ENCODE assay signal across 15 cellular contexts in the genomic region with DNA sequence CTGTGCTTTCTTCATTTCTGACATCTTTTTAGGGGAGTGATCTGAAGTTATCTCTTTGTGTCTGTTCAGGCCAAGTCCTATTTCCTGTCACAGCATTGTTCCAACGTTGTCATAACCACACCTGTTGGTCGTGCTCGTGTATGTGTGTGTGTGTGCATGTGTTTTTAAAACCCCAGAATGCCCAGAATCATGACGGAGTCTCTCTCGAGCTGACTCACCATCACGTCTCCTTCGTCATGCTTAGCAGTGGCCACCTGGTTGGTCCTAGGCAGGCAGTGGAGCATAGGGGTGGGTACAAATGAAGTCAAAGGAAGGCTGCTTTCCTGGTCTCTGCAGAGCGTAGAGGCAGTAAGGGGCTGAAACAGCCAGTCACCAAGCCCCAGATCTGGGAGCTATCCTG.
A peak's percentile ranks its signal among the peaks of the same experiment; 100 is the strongest.
DNase-seq lines count a peak whose midpoint lies in the region; ATAC-seq, FAIRE-seq and TF ChIP-seq lines count a peak whose summit lies in the region.
"Had no signal": no experiment of that assay in that cellular context is flagged by ENCODE, and none has a peak within 500 bp of the region (broad histone marks: within the 10 kb centered on the region; RNA-seq: fewer than 3 reads in every experiment).

No MANE protein-coding gene starts in this region.

- no peak overlapping the region for H3K4me3 Mint-ChIP-seq in activated CD4-positive, alpha-beta memory T cell treated with anti-CD3 and anti-CD28 coated beads for 36 hours
- H3K4me3 Mint-ChIP-seq in activated CD4-positive, alpha-beta memory T cell treated with anti-CD3 and anti-CD28 coated beads, Interleukin-2, amount 10 ng/mL, durations not matched to agents 7 days and 5 days, result no peak overlapping the region
- H3K4me3 Mint-ChIP-seq: activated B cell treated with CpG ODN at 0.5 μM for 24 hours; activated naive CD8-positive, alpha-beta T cell treated with anti-CD3 and anti-CD28 coated beads, Interleukin-2, amount 10 ng/mL, durations not matched to agents 7 days and 5 days; CD4-positive, CD25-positive, alpha-beta regulatory T cell; H9; naive thymus-derived CD8-positive, alpha-beta T cell had no signal

- no peaks in the 10 kb centered on the region for H3K9me3 Mint-ChIP-seq in activated CD4-positive, alpha-beta memory T cell treated with anti-CD3 and anti-CD28 coated beads for 36 hours
- no peaks in the 10 kb centered on the region for H3K9me3 Mint-ChIP-seq in activated CD4-positive, alpha-beta memory T cell treated with anti-CD3 and anti-CD28 coated beads, Interleukin-2, amount 10 ng/mL, durations not matched to agents 7 days and 5 days
- H3K9me3 Mint-ChIP-seq: activated B cell treated with CpG ODN at 0.5 μM for 24 hours; activated naive CD8-positive, alpha-beta T cell treated with anti-CD3 and anti-CD28 coated beads, Interleukin-2, amount 10 ng/mL, durations not matched to agents 7 days and 5 days; H9; naive thymus-derived CD8-positive, alpha-beta T cell had no signal

- 22% methylated on average over 8 of the region's 8 CpGs for WGBS in GM12878 (ENCODE audit: insufficient coverage, insufficient replicate concordance, low lambda C conversion rate, missing lambda C conversion rate)

- no peaks in the 10 kb centered on the region for H3K36me3 Mint-ChIP-seq in activated CD4-positive, alpha-beta memory T cell treated with anti-CD3 and anti-CD28 coated beads for 36 hours
- no peaks in the 10 kb centered on the region for H3K36me3 Mint-ChIP-seq in activated CD4-positive, alpha-beta memory T cell treated with anti-CD3 and anti-CD28 coated beads, Interleukin-2, amount 10 ng/mL, durations not matched to agents 7 days and 5 days (ENCODE audit: low read depth)
- H3K36me3 Mint-ChIP-seq: activated naive CD8-positive, alpha-beta T cell treated with anti-CD3 and anti-CD28 coated beads, Interleukin-2, amount 10 ng/mL, durations not matched to agents 7 days and 5 days; CD4-positive, CD25-positive, alpha-beta regulatory T cell; naive thymus-derived CD8-positive, alpha-beta T cell had no signal

- H3K36me3 ChIP-seq in GM12878 (ENCODE audit: control insufficient read depth in 2 of 2, insufficient read depth in 2 of 2, low read length in 1 of 2), result no peaks in the 10 kb centered on the region
- H3K36me3 ChIP-seq: left ventricle myocardium inferior had no signal

- TF ChIP-seq CTCF in GM12878 (IDR thresholded peaks at IDR 0.05 in 2 of 3, conservative IDR thresholded peaks at IDR 0.05 in 1 of 3; ENCODE audit: control insufficient read depth in 2 of 3, extremely low read depth in 1 of 3, insufficient read depth in 1 of 3, low read depth in 3 of 3, low read length in 3 of 3), result no peak
- TF ChIP-seq CTCF in fibroblast of pulmonary artery (IDR thresholded peaks at IDR 0.05; ENCODE audit: low read length, missing control alignments), result no peak

- POLR2A ChIA-PET in activated CD4-positive, alpha-beta memory T cell treated with anti-CD3 and anti-CD28 coated beads for 36 hours (lab: Charles Lee), result no interaction called here
- POLR2A ChIA-PET in activated CD4-positive, alpha-beta memory T cell treated with anti-CD3 and anti-CD28 coated beads, Interleukin-2, amount 10 ng/mL, durations not matched to agents 7 days and 5 days (lab: Charles Lee), result no interaction called here
- POLR2A ChIA-PET in GM12878 (lab: Charles Lee), result no interaction called here

- peaks cover 24% of the 10 kb centered on the region for H3K27me3 Mint-ChIP-seq in activated CD4-positive, alpha-beta memory T cell treated with anti-CD3 and anti-CD28 coated beads for 36 hours
- peaks cover 20% of the 10 kb centered on the region for H3K27me3 Mint-ChIP-seq in activated CD4-positive, alpha-beta memory T cell treated with anti-CD3 and anti-CD28 coated beads, Interleukin-2, amount 10 ng/mL, durations not matched to agents 7 days and 5 days

- peaks cover 3% of the 10 kb centered on the region for H3K4me1 Mint-ChIP-seq in activated CD4-positive, alpha-beta memory T cell treated with anti-CD3 and anti-CD28 coated beads for 36 hours (ENCODE audit: low read depth)
- H3K4me1 Mint-ChIP-seq in activated CD4-positive, alpha-beta memory T cell treated with anti-CD3 and anti-CD28 coated beads, Interleukin-2, amount 10 ng/mL, durations not matched to agents 7 days and 5 days, result peaks cover 5% of the 10 kb centered on the region
- H3K4me1 Mint-ChIP-seq: activated B cell treated with CpG ODN at 0.5 μM for 24 hours; activated naive CD8-positive, alpha-beta T cell treated with anti-CD3 and anti-CD28 coated beads, Interleukin-2, amount 10 ng/mL, durations not matched to agents 7 days and 5 days; naive thymus-derived CD8-positive, alpha-beta T cell had no signal

- ATAC-seq in GM12878 (peak; percentile 53), HG03439 (IDR thresholded peaks at IDR 0.05; ENCODE audit: unreplicated experiment) (no peak)
- ATAC-seq: naive thymus-derived CD8-positive, alpha-beta T cell had no signal

- TF ChIP-seq RAD21 in GM12878 (IDR thresholded peaks at IDR 0.05; ENCODE audit: insufficient read depth, low read depth, low read length), result no peak

- peaks cover 0 to 5% of the 10 kb centered on the region in 2 experiments; a peak in 2 of 4 replicates for H3K27me3 ChIP-seq in GM12878 (replicated peaks in 1 of 2; ENCODE audit: control insufficient read depth in 2 of 2, insufficient read depth in 2 of 2, low read length in 1 of 2)

- no peaks in the 10 kb centered on the region for H3K9me3 ChIP-seq in GM12878 (replicated peaks; ENCODE audit: control insufficient read depth, insufficient read depth, low read length)
- H3K9me3 ChIP-seq: left ventricle myocardium inferior had no signal

- RAD21 ChIA-PET in GM12878 (lab: Charles Lee; ENCODE audit: unreplicated experiment), result interaction anchor here (1.0 to 4.5 kb wide), 3 partner anchors 208 to 404 kb away, joined by 3 to 59 read pairs (median 3); no protein-coding TSS in a partner anchor

- no peaks in the 10 kb centered on the region for H3K79me2 ChIP-seq in GM12878 (ENCODE audit: control insufficient read depth, insufficient read depth, low read length)

- H4K20me1 ChIP-seq in GM12878 (ENCODE audit: control insufficient read depth, insufficient read depth), result no peaks in the 10 kb centered on the region

- in situ Hi-C loops in GM12878 (cut with MboI), result loop anchor here (10.0 kb wide), 1 partner anchor 207 kb away; the partner anchor contains the start of gene CEMIP

- no TSS peak for BruUV-seq in GM12878 (replicated peaks; lab: Mats Ljungman, UMichigan)

- no peak overlapping the region for H2AFZ ChIP-seq in GM12878 (ENCODE audit: control insufficient read depth, low read depth, low read length)

- intact Hi-C loops in activated CD4-positive, alpha-beta memory T cell treated with anti-CD3 and anti-CD28 coated beads for 36 hours (cut with micrococcal nuclease), result loop anchor here (5.0 kb wide), 1 partner anchor 111 kb away; no protein-coding TSS in a partner anchor
- intact Hi-C loops in GM12878 (cut with micrococcal nuclease; ENCODE audit: unreplicated experiment), result loop anchor here (5.0 kb wide), 1 partner anchor 111 kb away; no protein-coding TSS in a partner anchor

- no peak overlapping the region for H3K27ac Mint-ChIP-seq in activated CD4-positive, alpha-beta memory T cell treated with anti-CD3 and anti-CD28 coated beads for 36 hours
- H3K27ac Mint-ChIP-seq in activated CD4-positive, alpha-beta memory T cell treated with anti-CD3 and anti-CD28 coated beads, Interleukin-2, amount 10 ng/mL, durations not matched to agents 7 days and 5 days, result no peak overlapping the region
- H3K27ac Mint-ChIP-seq: activated B cell treated with CpG ODN at 0.5 μM for 24 hours; activated naive CD8-positive, alpha-beta T cell treated with anti-CD3 and anti-CD28 coated beads, Interleukin-2, amount 10 ng/mL, durations not matched to agents 7 days and 5 days; CD4-positive, CD25-positive, alpha-beta regulatory T cell had no signal

- no peak overlapping the region for H3K9ac ChIP-seq in GM12878 (ENCODE audit: control insufficient read depth, insufficient read depth, low read length)

- no peak overlapping the region for H3K4me2 ChIP-seq in GM12878 (ENCODE audit: control insufficient read depth, insufficient read depth)

- H3K27ac ChIP-seq in GM12878 (ENCODE audit: control insufficient read depth, insufficient read depth), result no peak overlapping the region
- H3K27ac ChIP-seq: left ventricle myocardium inferior had no signal

- TF ChIP-seq EP300 in GM12878 (IDR thresholded peaks at IDR 0.05; ENCODE audit: borderline replicate concordance in 1 of 2, control insufficient read depth in 1 of 2, low read depth in 2 of 2, low read length in 2 of 2), result no peak

- DNase-seq in activated CD4-positive, alpha-beta memory T cell treated with anti-CD3 and anti-CD28 coated beads for 36 hours, result peak; percentile 27
- DNase-seq in activated CD4-positive, alpha-beta memory T cell treated with anti-CD3 and anti-CD28 coated beads, Interleukin-2, amount 10 ng/mL, durations not matched to agents 7 days and 5 days, result no peak
- DNase-seq in GM12878 (ENCODE audit: low read depth, low spot score), result no peak
- peak; percentile 42 for DNase-seq in fibroblast of pulmonary artery (ENCODE audit: low read depth)
- DNase-seq in superior temporal gyrus (ENCODE audit: extremely low spot score), result peak; percentile 10
- no peak for DNase-seq in HUDEP-2 (lab: John Stamatoyannopoulos, UW; ENCODE audit: unreplicated experiment in 76 of 76)
- no peak for DNase-seq in cerebellar cortex (ENCODE audit: low spot score)
- DNase-seq: activated B cell treated with CpG ODN at 0.5 μM for 24 hours; activated naive CD8-positive, alpha-beta T cell treated with anti-CD3 and anti-CD28 coated beads, Interleukin-2, amount 10 ng/mL, durations not matched to agents 7 days and 5 days; left ventricle myocardium inferior; NCI-H187 had no signal

- SMC1A ChIA-PET in GM12878 (lab: Charles Lee; ENCODE audit: uncharacterized antibody, unreplicated experiment), result interaction anchor here (0.6 to 3.8 kb wide), 4 partner anchors 32 to 402 kb away, joined by 4 to 40 read pairs (median 4); no protein-coding TSS in a partner anchor

- no peak overlapping the region for H3K4me3 ChIP-seq in GM12878
- no peak overlapping the region for H3K4me3 ChIP-seq in fibroblast of pulmonary artery (replicated peaks; ENCODE audit: low read depth, low read length)
- H3K4me3 ChIP-seq: left ventricle myocardium inferior had no signal

- H3K4me1 ChIP-seq in GM12878 (ENCODE audit: control insufficient read depth, insufficient read depth, low read length), result no peaks in the 10 kb centered on the region

- CTCF ChIA-PET in activated CD4-positive, alpha-beta memory T cell treated with anti-CD3 and anti-CD28 coated beads for 36 hours (lab: Charles Lee), result interaction anchor here (1.0 to 4.7 kb wide), 10 partner anchors 30 to 698 kb away, joined by 3 to 68 read pairs (median 7); partner anchors contain the start of gene CEMIP
- CTCF ChIA-PET in activated CD4-positive, alpha-beta memory T cell treated with anti-CD3 and anti-CD28 coated beads, Interleukin-2, amount 10 ng/mL, durations not matched to agents 7 days and 5 days (lab: Charles Lee), result interaction anchor here (1.2 to 3.2 kb wide), 3 partner anchors 208 to 218 kb away, joined by 3 to 20 read pairs (median 11); partner anchors contain the start of gene CEMIP
- CTCF ChIA-PET in GM12878 (lab: Yijun Ruan, JAX), result interaction anchor here (0.7 to 4.8 kb wide), 11 partner anchors 52 to 400 kb away, joined by 3 to 86 read pairs (median 4); no protein-coding TSS in a partner anchor

- FAIRE-seq in GM12878 (lab: Jason Lieb, UNC), result no peak

- TF ChIP-seq POLR2A in GM12878 (IDR thresholded peaks at IDR 0.05; ENCODE audit: low read depth, low read length), result no peak

Comparison
In these comparisons a context has a peak if more than half of its experiments do, and no peak if none do; other contexts are left out.
1. DNase-seq: peak in activated CD4-positive, alpha-beta memory T cell treated with anti-CD3 and anti-CD28 coated beads for 36 hours (single experiment), fibroblast of pulmonary artery (single experiment) and superior temporal gyrus (single experiment); none in activated CD4-positive, alpha-beta memory T cell treated with anti-CD3 and anti-CD28 coated beads, Interleukin-2, amount 10 ng/mL, durations not matched to agents 7 days and 5 days (single experiment), GM12878 (single experiment), HUDEP-2 (0 of 76) and cerebellar cortex (single experiment).